ENCODE assay signal across 9 cellular contexts in the genomic region with DNA sequence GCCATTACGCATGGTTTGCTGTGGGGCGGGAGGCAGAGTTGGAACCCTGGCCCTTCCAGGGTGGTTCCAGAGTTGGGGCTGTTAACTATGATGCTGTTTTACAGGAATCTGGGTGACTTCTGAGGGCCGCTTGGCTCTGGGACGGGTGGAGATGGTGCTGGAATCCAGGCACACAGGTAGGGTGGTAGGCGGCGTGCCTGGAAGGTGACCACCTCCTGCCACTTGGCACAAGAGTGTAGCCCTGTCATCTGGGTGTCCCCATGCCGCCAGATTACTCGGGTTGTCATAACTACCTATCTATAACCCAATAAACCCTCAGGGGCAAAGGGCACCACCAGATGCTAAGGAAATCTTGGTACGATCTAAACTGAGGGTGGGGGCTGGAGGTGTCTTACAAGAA. TPM values are rescaled to one million over a fixed set of nuclear protein-coding genes. Genes with fewer than 3 reads are reported as not detected.
DNase-seq lines count a peak whose midpoint lies in the region; ATAC-seq and TF ChIP-seq lines count a peak whose summit lies in the region.
"Had no signal": no experiment of that assay in that cellular context is flagged by ENCODE, and none has a peak within 500 bp of the region (broad histone marks: within the 10 kb centered on the region; RNA-seq: fewer than 3 reads in every experiment).

No MANE protein-coding gene starts in this region.

- POLR2A ChIA-PET in activated naive CD8-positive, alpha-beta T cell treated with anti-CD3 and anti-CD28 coated beads, Interleukin-2, amount 10 ng/mL, durations not matched to agents 7 days and 5 days (lab: Charles Lee) = interaction anchor here (1.2 to 2.7 kb wide), 4 partner anchors 33 to 64 kb away, joined by 3 to 13 read pairs (median 8); a partner anchor contains a TSS

- TF ChIP-seq POLR2A in heart left ventricle (IDR thresholded peaks at IDR 0.05) (no peak), GM18505 (IDR thresholded peaks at IDR 0.05; ENCODE audit: borderline replicate concordance, extremely low read depth, insufficient read depth, insufficient read length) (no peak)

- no peak for DNase-seq in heart left ventricle
- no peak for DNase-seq in Right ventricle myocardium inferior (ENCODE audit: missing footprints)
- no peak for DNase-seq in activated naive CD8-positive, alpha-beta T cell treated with anti-CD3 and anti-CD28 coated beads, Interleukin-2, amount 10 ng/mL, durations not matched to agents 7 days and 5 days
- no peak for DNase-seq in left colon
- peak in 1 of 2 donors; percentile 54 for DNase-seq in tibial artery
- DNase-seq in AG08395 (ENCODE audit: low spot score) = no peak
- no peak for DNase-seq in NCI-H526 treated with DMSO at 0.1 percent for 48 hours (lab: John Stamatoyannopoulos, UW)
- DNase-seq: thyroid gland had no signal

- peak overlapping the region; percentile 88 for H3K27ac Mint-ChIP-seq in activated naive CD8-positive, alpha-beta T cell treated with anti-CD3 and anti-CD28 coated beads, Interleukin-2, amount 10 ng/mL, durations not matched to agents 7 days and 5 days

- H3K4me1 ChIP-seq in heart left ventricle = peaks cover 4 to 54% (median 36%) of the 10 kb centered on the region in 12 donors
- H3K4me1 ChIP-seq in tibial artery = peaks cover 0 to 32% (median 19%) of the 10 kb centered on the region in 4 donors

- H3K4me1 Mint-ChIP-seq in activated naive CD8-positive, alpha-beta T cell treated with anti-CD3 and anti-CD28 coated beads, Interleukin-2, amount 10 ng/mL, durations not matched to agents 7 days and 5 days = peaks cover 36% of the 10 kb centered on the region

- H3K27me3 Mint-ChIP-seq in activated naive CD8-positive, alpha-beta T cell treated with anti-CD3 and anti-CD28 coated beads, Interleukin-2, amount 10 ng/mL, durations not matched to agents 7 days and 5 days = no peaks in the 10 kb centered on the region

- peak overlapping the region; percentile 87 for H3K4me3 Mint-ChIP-seq in activated naive CD8-positive, alpha-beta T cell treated with anti-CD3 and anti-CD28 coated beads, Interleukin-2, amount 10 ng/mL, durations not matched to agents 7 days and 5 days

- H3K36me3 Mint-ChIP-seq in activated naive CD8-positive, alpha-beta T cell treated with anti-CD3 and anti-CD28 coated beads, Interleukin-2, amount 10 ng/mL, durations not matched to agents 7 days and 5 days = peaks cover 10% of the 10 kb centered on the region

- H3K9me3 Mint-ChIP-seq in activated naive CD8-positive, alpha-beta T cell treated with anti-CD3 and anti-CD28 coated beads, Interleukin-2, amount 10 ng/mL, durations not matched to agents 7 days and 5 days = no peaks in the 10 kb centered on the region

- H3K9me3 ChIP-seq in heart left ventricle (no peaks in the 10 kb centered on the region), tibial artery (no peaks in the 10 kb centered on the region)
- H3K9me3 ChIP-seq: thyroid gland had no signal

- H3K27me3 ChIP-seq in heart left ventricle = no peaks in the 10 kb centered on the region
- H3K27me3 ChIP-seq in tibial artery = no peaks in the 10 kb centered on the region
- H3K27me3 ChIP-seq: thyroid gland had no signal

- TF ChIP-seq CTCF in heart left ventricle (IDR thresholded peaks at IDR 0.05) = no peak
- TF ChIP-seq CTCF in tibial artery (IDR thresholded peaks at IDR 0.05) = no peak

- H3K36me3 ChIP-seq in heart left ventricle = peaks cover 0 to 12% (median 5%) of the 10 kb centered on the region in 9 donors
- peaks cover 0 to 19% (median 7%) of the 10 kb centered on the region in 3 donors for H3K36me3 ChIP-seq in tibial artery

- H3K4me3 ChIP-seq in heart left ventricle = peak overlapping the region in 8 of 12 donors; percentile 70 to 99 (median 88)
- peak overlapping the region; percentile 85 to 96 for H3K4me3 ChIP-seq in tibial artery

- ATAC-seq in heart left ventricle = no peak
- no peak for ATAC-seq in Right ventricle myocardium inferior
- ATAC-seq in activated naive CD8-positive, alpha-beta T cell treated with anti-CD3 and anti-CD28 coated beads, Interleukin-2, amount 10 ng/mL, durations not matched to agents 7 days and 5 days (ENCODE audit: low read depth) = no peak
- ATAC-seq in left colon = peak; percentile 50
- ATAC-seq in GM18505 (IDR thresholded peaks at IDR 0.05; ENCODE audit: unreplicated experiment) = no peak

- intact Hi-C loops in heart left ventricle (cut with DNase I) (loop anchor here in 2 of 10 donors (10.0 kb wide), 1 partner anchor 109 kb away; a partner anchor contains a TSS), Right ventricle myocardium inferior (cut with DNase I) (loop anchor here (5.0 kb wide), 1 partner anchor 36 kb away; no protein-coding TSS in a partner anchor), left colon (cut with DNase I, micrococcal nuclease) (no loop called here), tibial artery (cut with DNase I; ENCODE audit: low total_unique reads) (no loop called here)

- H3K27ac ChIP-seq in heart left ventricle (peak overlapping the region in 1 of 12 donors; percentile 86), tibial artery (peak overlapping the region in 1 of 2 donors; percentile 87)

- WGBS in heart left ventricle, 4 donors = 92 to 98% (median 93%) methylated on average over 5 to 9 of the region's 9 CpGs

RNA-seq across cellular contexts. Expression of a gene that starts 1.3 kb away (rescaled TPM):
- 10 to 100 TPM; 10.2 to 29.3 (median 18.5) TPM for total RNA-seq in heart left ventricle
- 10 to 100 TPM in 1 of 2 donors, 1 to 10 TPM in 1; 9.3 to 30.5 TPM for polyA plus RNA-seq in heart left ventricle
- 17.2 TPM for total RNA-seq in Right ventricle myocardium inferior
- 100 to 1,000 TPM; 100 to 111 TPM for total RNA-seq in activated naive CD8-positive, alpha-beta T cell treated with anti-CD3 and anti-CD28 coated beads, Interleukin-2, amount 10 ng/mL, durations not matched to agents 7 days and 5 days
- total RNA-seq in left colon = 10 to 100 TPM; 43.2 to 56.2 TPM
